8 cellular contexts compared by ENCODE assay signal in genomic region chr10:71772832-71773220, GRCh38. TPM values are rescaled to one million over a fixed set of nuclear protein-coding genes. Genes with fewer than 3 reads are reported as not detected.
DNase-seq lines count a peak whose midpoint lies in the region; ATAC-seq and TF ChIP-seq lines count a peak whose summit lies in the region.

No MANE protein-coding gene starts in this region.

- peaks cover 6 to 23% of the 10 kb centered on the region in 2 experiments; a peak in 2 of 4 replicates for H3K79me1 ChIP-seq in IMR-90 (ENCODE audit: low read depth in 1 of 2, low read length in 2 of 2)

- H3K14ac ChIP-seq in IMR-90 (replicated peaks; ENCODE audit: low read depth, low read length): peak overlapping the region; percentile 0; the same call in 1 of the 2 replicates

- H3K27me3 ChIP-seq in IMR-90 (ENCODE audit: control insufficient read depth, insufficient read depth, low read length) (peaks cover 2% of the 10 kb centered on the region; the same call in 1 of the 2 replicates), adrenal gland (no peaks in the 10 kb centered on the region)

- H2BK20ac ChIP-seq in IMR-90 (ENCODE audit: low read depth, low read length): peak overlapping the region; percentile 49; the same call in 1 of the 2 replicates

- H4K5ac ChIP-seq in IMR-90 (ENCODE audit: low read depth, low read length): peak overlapping the region; percentile 10; the same call in 1 of the 2 replicates

- peak overlapping the region in 1 of 2 experiments; percentile 3; a peak in 3 of 4 replicates for H4K8ac ChIP-seq in IMR-90 (ENCODE audit: low read depth in 2 of 2, low read length in 2 of 2)

- dilution Hi-C loops in IMR-90 (cut with HindIII; ENCODE audit: low sequenced_read_pairs, unreplicated experiment): no loop called here

- POLR2A ChIA-PET in IMR-90 (lab: Charles Lee; ENCODE audit: unreplicated experiment) (no interaction called here), HEK293T (lab: Yijun Ruan, JAX) (interaction anchor here (0.5 to 1.2 kb wide), 3 partner anchors 13 to 114 kb away, joined by 3 read pairs; no protein-coding TSS in a partner anchor)

- intact Hi-C loops in IMR-90 (cut with micrococcal nuclease): loop anchor here (1.0 to 5.0 kb wide), 2 partner anchors 76 to 459 kb away; no protein-coding TSS in a partner anchor
- intact Hi-C loops in adrenal gland (cut with DNase I): loop anchor here in 1 of 2 donors (5.0 kb wide), 1 partner anchor 41 kb away; no protein-coding TSS in a partner anchor

- H3K4ac ChIP-seq in IMR-90 (ENCODE audit: low read depth, low read length): peak overlapping the region; percentile 84

- ATAC-seq in IMR-90 (ENCODE audit: low read depth) (no peak), HG03565 (IDR thresholded peaks at IDR 0.05; ENCODE audit: unreplicated experiment) (no peak), GM21360 (IDR thresholded peaks at IDR 0.05; ENCODE audit: unreplicated experiment) (no peak)
- ATAC-seq in stimulated activated naive CD8-positive, alpha-beta T cell treated with anti-CD3 and anti-CD28 coated beads, Interleukin-15, amount 100 ng/mL, for 72 hours: peak; percentile 10

- in situ Hi-C loops in IMR-90 (cut with MboI; ENCODE audit: low sequenced_read_pairs): no loop called here

- peak overlapping the region; percentile 55; the same call in 1 of the 2 replicates for H3K18ac ChIP-seq in IMR-90 (ENCODE audit: low read depth, low read length)

- H3K4me3 ChIP-seq in IMR-90 (ENCODE audit: insufficient read depth, low read depth, low read length) (peak overlapping the region; percentile 63), adrenal gland (peak overlapping the region in 3 of 4 donors; percentile 4 to 74 (median 6))

- no peak for TF ChIP-seq RAD21 in IMR-90 (IDR thresholded peaks at IDR 0.05; ENCODE audit: low read length)

- no peaks in the 10 kb centered on the region for H3K9me3 Mint-ChIP-seq in immature natural killer cell
- peaks cover 4 to 7% of the 10 kb centered on the region in 2 donors for H3K9me3 Mint-ChIP-seq in stimulated activated naive CD8-positive, alpha-beta T cell treated with anti-CD3 and anti-CD28 coated beads, Interleukin-15, amount 100 ng/mL, for 72 hours

- H2BK5ac ChIP-seq in IMR-90 (ENCODE audit: low read depth, low read length, poor library complexity, severe bottlenecking): peak overlapping the region; percentile 22

- BruUV-seq in IMR-90 (replicated peaks; lab: Mats Ljungman, UMichigan): no TSS peak

- H3K4me3 Mint-ChIP-seq in immature natural killer cell: peak overlapping the region; percentile 91 to 94 (median 92)
- H3K4me3 Mint-ChIP-seq in stimulated activated naive CD8-positive, alpha-beta T cell treated with anti-CD3 and anti-CD28 coated beads, Interleukin-15, amount 100 ng/mL, for 72 hours: peak overlapping the region; percentile 80 to 83

- H4K91ac ChIP-seq in IMR-90 (ENCODE audit: insufficient read depth, low read depth, low read length): peak overlapping the region; percentile 81

- H3K27ac Mint-ChIP-seq in immature natural killer cell: peak overlapping the region; percentile 90 to 98 (median 96)
- H3K27ac Mint-ChIP-seq in stimulated activated naive CD8-positive, alpha-beta T cell treated with anti-CD3 and anti-CD28 coated beads, Interleukin-15, amount 100 ng/mL, for 72 hours: peak overlapping the region; percentile 89 to 96

- 0 out of 2 replicates have a peak overlapping the region, but pooled peaks have one; percentile 24 for H3K23ac ChIP-seq in IMR-90 (ENCODE audit: low read depth, low read length)

- TF ChIP-seq CTCF in IMR-90 (conservative IDR thresholded peaks at IDR 0.05; ENCODE audit: low read depth, low read length): no peak
- no peak for TF ChIP-seq CTCF in adrenal gland (IDR thresholded peaks at IDR 0.05)

- peak overlapping the region; percentile 26 for H3K27ac ChIP-seq in IMR-90 (ENCODE audit: insufficient read depth, low read length)
- peak overlapping the region in 4 of 5 donors; percentile 34 to 90 (median 72) for H3K27ac ChIP-seq in adrenal gland

- H3K4me2 ChIP-seq in IMR-90 (ENCODE audit: low read depth, low read length): peak overlapping the region; percentile 70

- H4K20me1 ChIP-seq in IMR-90 (ENCODE audit: insufficient read depth, low read length): no peaks in the 10 kb centered on the region

- H3K4me1 Mint-ChIP-seq in immature natural killer cell: peaks cover 76 to 77% of the 10 kb centered on the region in 2 donors
- peaks cover 80% of the 10 kb centered on the region for H3K4me1 Mint-ChIP-seq in stimulated activated naive CD8-positive, alpha-beta T cell treated with anti-CD3 and anti-CD28 coated beads, Interleukin-15, amount 100 ng/mL, for 72 hours

- H2AK5ac ChIP-seq in IMR-90 (ENCODE audit: low read depth, low read length): peak overlapping the region; percentile 86

- H3K36me3 Mint-ChIP-seq in immature natural killer cell: peaks cover 0 to 7% (median 6%) of the 10 kb centered on the region in 3 donors

- H2AFZ ChIP-seq in IMR-90 (replicated peaks; ENCODE audit: low read length, poor library complexity): peak overlapping the region; percentile 93

- peak overlapping the region; percentile 69; the same call in 1 of the 2 replicates for H2BK120ac ChIP-seq in IMR-90 (ENCODE audit: low read depth, low read length)

- peak overlapping the region; percentile 73 for H3K9ac ChIP-seq in IMR-90 (ENCODE audit: low read depth, low read length)

- CTCF ChIA-PET in IMR-90 (lab: Yijun Ruan, JAX) (interaction anchor here (0.6 kb wide), 1 partner anchor 54 kb away, joined by 5 read pairs; no protein-coding TSS in a partner anchor), HEK293T (lab: Yijun Ruan, JAX) (interaction anchor here (0.7 to 1.9 kb wide), 9 partner anchors 8 to 870 kb away, joined by 3 to 7 read pairs (median 4); no protein-coding TSS in a partner anchor)

- peaks cover 36% of the 10 kb centered on the region for H3K9me1 ChIP-seq in IMR-90 (ENCODE audit: insufficient read depth, low read length)

- H2BK15ac ChIP-seq in IMR-90 (ENCODE audit: low read depth, low read length): peak overlapping the region; percentile 80; the same call in 2 of the 3 replicates

- H2AK9ac ChIP-seq in IMR-90 (replicated peaks; ENCODE audit: low read depth, low read length, poor library complexity): peak overlapping the region; percentile 70

- H3K4me1 ChIP-seq in IMR-90 (ENCODE audit: control insufficient read depth, insufficient read depth, low read length) (peaks cover 36% of the 10 kb centered on the region), adrenal gland (replicated peaks in 1 of 2) (peaks cover 18 to 64% of the 10 kb centered on the region in 2 donors)

- H3K56ac ChIP-seq in IMR-90 (ENCODE audit: extremely low read depth, insufficient read depth, low read length): no peak overlapping the region

- TF ChIP-seq POLR2A in IMR-90 (IDR thresholded peaks at IDR 0.05; ENCODE audit: low read depth, low read length) (no peak), adrenal gland (IDR thresholded peaks at IDR 0.05) (no peak)

- 100% methylated on average over 2 of the region's 4 CpGs; no CpG with 5 or more reads in 1 of the 2 experiments for WGBS in IMR-90 (ENCODE audit: extremely low coverage in 2 of 2, insufficient read length in 1 of 2), 2 experiments
- 48 to 55% (median 51%) methylated on average over 4 of the region's 4 CpGs; no CpG with 5 or more reads in 1 of the 4 donors for WGBS in adrenal gland, 4 donors

- peaks cover 0 to 6% (median 4%) of the 10 kb centered on the region in 3 donors for H3K27me3 Mint-ChIP-seq in immature natural killer cell (ENCODE audit: low read depth in 3 of 3)
- no peaks in the 10 kb centered on the region for H3K27me3 Mint-ChIP-seq in stimulated activated naive CD8-positive, alpha-beta T cell treated with anti-CD3 and anti-CD28 coated beads, Interleukin-15, amount 100 ng/mL, for 72 hours

- H3K9me3 ChIP-seq in IMR-90 (ENCODE audit: control insufficient read depth, insufficient read depth, low read length) (no peaks in the 10 kb centered on the region), adrenal gland (replicated peaks in 1 of 3) (no peaks in the 10 kb centered on the region)

- DNase-seq in IMR-90: no peak
- no peak for DNase-seq in adrenal gland
- no peak for DNase-seq in immature natural killer cell
- no peak for DNase-seq in stimulated activated naive CD8-positive, alpha-beta T cell treated with anti-CD3 and anti-CD28 coated beads, Interleukin-15, amount 100 ng/mL, for 72 hours
- DNase-seq in HEK293T (ENCODE audit: extremely low spot score): no peak
- no peak for DNase-seq in epidermal melanocyte (ENCODE audit: insufficient read length, low spot score)

- H3K36me3 ChIP-seq in IMR-90 (ENCODE audit: control insufficient read depth, insufficient read depth, low read length) (no peaks in the 10 kb centered on the region), adrenal gland (replicated peaks in 1 of 2) (no peaks in the 10 kb centered on the region)

TF ChIP-seq in IMR-90, 13 proteins besides CTCF, POLR2A, EP300 and RAD21 (continues in another document):
- no peak for TF ChIP-seq NFE2L2 (IDR thresholded peaks at IDR 0.05; ENCODE audit: low read depth, low read length)

TF ChIP-seq in HEK293T, 16 proteins besides CTCF, POLR2A, EP300 and RAD21:
- TF ChIP-seq NFRKB (IDR thresholded peaks at IDR 0.05) (no peak), HDGF (IDR thresholded peaks at IDR 0.05; ENCODE audit: borderline replicate concordance) (no peak), ZNF384 (IDR thresholded peaks at IDR 0.05) (no peak), FOXK2 (IDR thresholded peaks at IDR 0.05) (no peak), SUZ12 (IDR thresholded peaks at IDR 0.05) (no peak), FOXA1 (IDR thresholded peaks at IDR 0.05) (no peak), FOXM1 (IDR thresholded peaks at IDR 0.05; ENCODE audit: borderline replicate concordance) (no peak), ELF4 (IDR thresholded peaks at IDR 0.05) (no peak), LEF1 (IDR thresholded peaks at IDR 0.05; ENCODE audit: borderline replicate concordance) (no peak), TARDBP (IDR thresholded peaks at IDR 0.05) (no peak), CTBP1 (IDR thresholded peaks at IDR 0.05; ENCODE audit: borderline replicate concordance) (no peak), SP1 (IDR thresholded peaks at IDR 0.05) (no peak)

RNA-seq across cellular contexts. Expression of gene VSIR, which starts 0.5 kb away (rescaled TPM):
- 5.0 and 5.3 TPM in 2 replicates for total RNA-seq in IMR-90 (2012; rRNA removed)
- 23.8 and 25.1 TPM in 2 replicates for polyA plus RNA-seq in IMR-90 (2012; rRNA removed)
- 17.6 and 24.1 TPM in 2 replicates for polyA plus RNA-seq in IMR-90 (2012; cell fraction: cytosol; rRNA removed)
- 10.6 and 25.6 TPM in 2 replicates for polyA plus RNA-seq in IMR-90 (2012; cell fraction: nucleus; rRNA removed; ENCODE audit: low replicate concordance)
- 10 to 100 TPM; 14.1 to 71.7 (median 41.5) TPM for total RNA-seq in adrenal gland
- polyA plus RNA-seq in adrenal gland: 10 to 100 TPM; 10.8 to 17.1 (median 15.3) TPM
- 100 to 1,000 TPM; 183 to 376 (median 274) TPM for polyA plus RNA-seq in immature natural killer cell

RNA-seq across cellular contexts. Expression of gene C10orf105, which starts 53.2 kb away (rescaled TPM):
- total RNA-seq in IMR-90 (2012; rRNA removed) (under 0.01 TPM in 1 of 2 replicates, not detected in the other), adrenal gland (under 1 TPM in 6 of 8 donors, not detected in 2; 0.07 to 0.48 (median 0.11) TPM)
- polyA plus RNA-seq in IMR-90 (2012; rRNA removed) (not detected in 2 replicates), adrenal gland (under 1 TPM; 0.07 to 0.08 (median 0.07) TPM), immature natural killer cell (under 1 TPM in 2 of 3 donors, not detected in 1; 0.09 to 0.11 TPM)
- polyA plus RNA-seq in IMR-90 (2012; cell fraction: cytosol; rRNA removed): not detected in 2 replicates
- not detected in 2 replicates for polyA plus RNA-seq in IMR-90 (2012; cell fraction: nucleus; rRNA removed; ENCODE audit: low replicate concordance)

Comparison
In these comparisons a context has a peak if more than half of its experiments do, and no peak if none do; other contexts are left out.
1. RNA of gene VSIR, which starts 0.5 kb away (polyA plus RNA-seq): 183 to 376 TPM in immature natural killer cell; 10.6 to 25.6 TPM in IMR-90 and 10.8 to 17.1 TPM in adrenal gland; every median in the first group is over 4 times any median in the second.